ENCODE assay signal across 8 cellular contexts in genomic region chr5:132865668-132866341, GRCh38. TPM values are rescaled to one million over a fixed set of nuclear protein-coding genes. Genes with fewer than 3 reads are reported as not detected.
DNase-seq lines count a peak whose midpoint lies in the region; ATAC-seq and TF ChIP-seq lines count a peak whose summit lies in the region.

No MANE protein-coding gene starts in this region.

- peaks cover 38% of the 10 kb centered on the region for H3K36me3 ChIP-seq in MG63
- H3K36me3 ChIP-seq in effector memory CD4-positive, alpha-beta T cell (ENCODE audit: control insufficient read depth, insufficient read depth, low read length), result peaks cover 3% of the 10 kb centered on the region

- no peaks in the 10 kb centered on the region for H3K27me3 ChIP-seq in MG63
- H3K27me3 ChIP-seq in effector memory CD4-positive, alpha-beta T cell (replicated peaks; ENCODE audit: control insufficient read depth, insufficient read depth, low read length, poor library complexity, severe bottlenecking), result no peaks in the 10 kb centered on the region

- no peaks in the 10 kb centered on the region for H3K27me3 Mint-ChIP-seq in natural killer cell treated with Interleukin-12 subunit alpha and Interleukin-12 subunit beta and Interleukin-15 and Interleukin-18, amount 100 ng/mL, for 72 hours

- peaks cover 14% of the 10 kb centered on the region for H3K4me1 ChIP-seq in effector memory CD4-positive, alpha-beta T cell (ENCODE audit: control insufficient read depth, insufficient read depth, low read length, poor library complexity, severe bottlenecking)

- H3K4me3 Mint-ChIP-seq in natural killer cell treated with Interleukin-12 subunit alpha and Interleukin-12 subunit beta and Interleukin-15 and Interleukin-18, amount 100 ng/mL, for 72 hours, result peak overlapping the region; percentile 99

- H3K36me3 Mint-ChIP-seq in natural killer cell treated with Interleukin-12 subunit alpha and Interleukin-12 subunit beta and Interleukin-15 and Interleukin-18, amount 100 ng/mL, for 72 hours, result peaks cover 7% of the 10 kb centered on the region

- no peak for DNase-seq in AG10803 (ENCODE audit: low read depth)
- no peak for DNase-seq in MG63
- DNase-seq in effector memory CD4-positive, alpha-beta T cell, result no peak
- DNase-seq in natural killer cell treated with Interleukin-12 subunit alpha and Interleukin-12 subunit beta and Interleukin-15 and Interleukin-18, amount 100 ng/mL, for 72 hours (ENCODE audit: low spot score), result no peak
- no peak for DNase-seq in RPMI8226
- DNase-seq in NCI-H748 treated with DMSO at 0.1 percent for 48 hours (lab: John Stamatoyannopoulos, UW), result no peak
- no peak for DNase-seq in AML-193 (lab: John Stamatoyannopoulos, UW)

- H3K9me3 Mint-ChIP-seq in natural killer cell treated with Interleukin-12 subunit alpha and Interleukin-12 subunit beta and Interleukin-15 and Interleukin-18, amount 100 ng/mL, for 72 hours, result no peaks in the 10 kb centered on the region

- peaks cover 18 to 28% of the 10 kb centered on the region in 2 donors for H3K4me1 Mint-ChIP-seq in natural killer cell treated with Interleukin-12 subunit alpha and Interleukin-12 subunit beta and Interleukin-15 and Interleukin-18, amount 100 ng/mL, for 72 hours (ENCODE audit: low read depth in 2 of 2)

- H3K4me3 ChIP-seq in AG10803 (ENCODE audit: low read length) (peak overlapping the region; percentile 94), MG63 (peak overlapping the region; percentile 99)
- H3K4me3 ChIP-seq in effector memory CD4-positive, alpha-beta T cell (ENCODE audit: insufficient read depth, low read depth, low read length, poor library complexity, severe bottlenecking), result peak overlapping the region; percentile 74

- peak overlapping the region; percentile 94 to 97 for H3K27ac Mint-ChIP-seq in natural killer cell treated with Interleukin-12 subunit alpha and Interleukin-12 subunit beta and Interleukin-15 and Interleukin-18, amount 100 ng/mL, for 72 hours

- peak overlapping the region; percentile 88 for H3K27ac ChIP-seq in effector memory CD4-positive, alpha-beta T cell (ENCODE audit: insufficient read depth, low read length, poor library complexity, severe bottlenecking)

- H3K9me3 ChIP-seq in MG63, result no peaks in the 10 kb centered on the region
- no peaks in the 10 kb centered on the region for H3K9me3 ChIP-seq in effector memory CD4-positive, alpha-beta T cell (ENCODE audit: control insufficient read depth, low read length)

- peak; percentile 26 for ATAC-seq in GM21381 (IDR thresholded peaks at IDR 0.05; ENCODE audit: unreplicated experiment)
- ATAC-seq in natural killer cell treated with Interleukin-12 subunit alpha and Interleukin-12 subunit beta and Interleukin-15 and Interleukin-18, amount 100 ng/mL, for 72 hours, result peak in 1 of 2 donors; percentile 42

- TF ChIP-seq CTCF in AG10803 (conservative IDR thresholded peaks at IDR 0.05; ENCODE audit: low read length), result no peak

RNA-seq across cellular contexts. Expression of gene GDF9, which starts 0.5 kb away (rescaled TPM):
- 0.15 TPM in 1 of 2 replicates, not detected in the other for total RNA-seq in MG63 (2014; rRNA removed; shearing (Covaris generic); ENCODE audit: low replicate concordance)
- under 1 TPM; 0.50 to 0.93 TPM for total RNA-seq in natural killer cell treated with Interleukin-12 subunit alpha and Interleukin-12 subunit beta and Interleukin-15 and Interleukin-18, amount 100 ng/mL, for 72 hours

RNA-seq across cellular contexts. Expression of gene UQCRQ, which starts 0.6 kb away (rescaled TPM):
- total RNA-seq in MG63 (2014; rRNA removed; shearing (Covaris generic); ENCODE audit: low replicate concordance), result 388 and 1,689 TPM in 2 replicates
- total RNA-seq in natural killer cell treated with Interleukin-12 subunit alpha and Interleukin-12 subunit beta and Interleukin-15 and Interleukin-18, amount 100 ng/mL, for 72 hours, result 100 to 1,000 TPM; 330 to 366 TPM

RNA-seq across cellular contexts. Expression of gene LEAP2, which starts 7.7 kb away (rescaled TPM):
- 1.4 TPM in 1 of 2 replicates, not detected in the other for total RNA-seq in MG63 (2014; rRNA removed; shearing (Covaris generic); ENCODE audit: low replicate concordance)
- total RNA-seq in natural killer cell treated with Interleukin-12 subunit alpha and Interleukin-12 subunit beta and Interleukin-15 and Interleukin-18, amount 100 ng/mL, for 72 hours, result 1 to 10 TPM; 2.7 to 5.6 TPM

RNA-seq across cellular contexts. Expression of gene SHROOM1, which starts 35.4 kb away (rescaled TPM):
- total RNA-seq in MG63 (2014; rRNA removed; shearing (Covaris generic); ENCODE audit: low replicate concordance), result 8.6 and 16.4 TPM in 2 replicates
- total RNA-seq in natural killer cell treated with Interleukin-12 subunit alpha and Interleukin-12 subunit beta and Interleukin-15 and Interleukin-18, amount 100 ng/mL, for 72 hours, result 1 to 10 TPM; 5.4 to 8.0 TPM

RNA-seq across cellular contexts. Expression of gene SOWAHA, which starts 52.7 kb away (rescaled TPM):
- total RNA-seq in MG63 (2014; rRNA removed; shearing (Covaris generic); ENCODE audit: low replicate concordance), result not detected in 2 replicates
- total RNA-seq in natural killer cell treated with Interleukin-12 subunit alpha and Interleukin-12 subunit beta and Interleukin-15 and Interleukin-18, amount 100 ng/mL, for 72 hours, result not detected
